In genomic region chr19:32265991-32266390, GRCh38 we compare ENCODE assay signal across 30 cellular contexts.
"Had no signal": no experiment of that assay in that cellular context is flagged by ENCODE, and none has a peak within 500 bp of the region (broad histone marks: within the 10 kb centered on the region; RNA-seq: fewer than 3 reads in every experiment).

No MANE protein-coding gene starts in this region.

- H3K36me3 Mint-ChIP-seq: activated naive CD4-positive, alpha-beta T cell treated with anti-CD3 and anti-CD28 coated beads, Interleukin-2, amount 10 ng/mL, durations not matched to agents 7 days and 5 days; activated naive CD8-positive, alpha-beta T cell treated with anti-CD3 and anti-CD28 coated beads for 36 hours; T-cell had no signal

- H3K4me3 Mint-ChIP-seq: activated CD4-positive, alpha-beta memory T cell treated with anti-CD3 and anti-CD28 coated beads, Interleukin-2, amount 10 ng/mL, durations not matched to agents 7 days and 5 days; activated CD4-positive, alpha-beta T cell treated with anti-CD3 and anti-CD28 coated beads for 36 hours; activated naive CD4-positive, alpha-beta T cell treated with anti-CD3 and anti-CD28 coated beads, Interleukin-2, amount 10 ng/mL, durations not matched to agents 7 days and 5 days; activated naive CD8-positive, alpha-beta T cell treated with anti-CD3 and anti-CD28 coated beads for 36 hours; activated T-cell treated with anti-CD3 and anti-CD28 coated beads, Interleukin-2, amount 50 U/mL, for 72 hours; T-cell had no signal

- H3K4me3 ChIP-seq: SK-N-MC had no signal

- H3K9me3 Mint-ChIP-seq: activated CD4-positive, alpha-beta memory T cell treated with anti-CD3 and anti-CD28 coated beads, Interleukin-2, amount 10 ng/mL, durations not matched to agents 7 days and 5 days; activated naive CD4-positive, alpha-beta T cell treated with anti-CD3 and anti-CD28 coated beads, Interleukin-2, amount 10 ng/mL, durations not matched to agents 7 days and 5 days; activated naive CD8-positive, alpha-beta T cell treated with anti-CD3 and anti-CD28 coated beads for 36 hours; activated T-cell treated with anti-CD3 and anti-CD28 coated beads, Interleukin-2, amount 50 U/mL, for 72 hours; activated T-helper 2 cell treated with anti-CD3 and anti-CD28 coated beads, Interferon-gamma antibody, Interleukin-2, Interleukin-4, amounts not matched to agents 10 μg/mL and 5 μg/mL and 100 μg/mL, durations not matched to agents 14 hours and 24 hours and 36 hours; T-cell had no signal

- H3K27ac Mint-ChIP-seq: activated CD4-positive, alpha-beta memory T cell treated with anti-CD3 and anti-CD28 coated beads, Interleukin-2, amount 10 ng/mL, durations not matched to agents 7 days and 5 days; activated CD4-positive, alpha-beta T cell treated with anti-CD3 and anti-CD28 coated beads for 36 hours; activated naive CD4-positive, alpha-beta T cell treated with anti-CD3 and anti-CD28 coated beads, Interleukin-2, amount 10 ng/mL, durations not matched to agents 7 days and 5 days; activated naive CD8-positive, alpha-beta T cell treated with anti-CD3 and anti-CD28 coated beads for 36 hours; activated T-cell treated with anti-CD3 and anti-CD28 coated beads, Interleukin-2, amount 50 U/mL, for 72 hours; activated T-helper 2 cell treated with anti-CD3 and anti-CD28 coated beads, Interferon-gamma antibody, Interleukin-2, Interleukin-4, amounts not matched to agents 10 μg/mL and 5 μg/mL and 100 μg/mL, durations not matched to agents 14 hours and 24 hours and 36 hours; T-cell had no signal

- ATAC-seq: activated CD4-positive, alpha-beta T cell treated with anti-CD3 and anti-CD28 coated beads for 36 hours; activated T-cell treated with anti-CD3 and anti-CD28 coated beads, Interleukin-2, amount 50 U/mL, for 72 hours; Panc1; Right ventricle myocardium inferior; T-cell had no signal

- DNase-seq: activated CD4-positive, alpha-beta memory T cell treated with anti-CD3 and anti-CD28 coated beads, Interleukin-2, amount 10 ng/mL, durations not matched to agents 7 days and 5 days; activated CD4-positive, alpha-beta T cell treated with anti-CD3 and anti-CD28 coated beads for 36 hours; activated CD4-positive, alpha-beta T cell treated with anti-CD3 and anti-CD28 coated beads, Interleukin-2, amount 50 U/mL, for 1 hour; activated CD8-positive, alpha-beta memory T cell treated with anti-CD3 and anti-CD28 coated beads, Interleukin-2, amount 50 U/mL, for 4 hours; activated gamma-delta T cell treated with Interleukin-2 at 50 U/mL for 16 hours; activated naive CD4-positive, alpha-beta T cell treated with anti-CD3 and anti-CD28 coated beads, Interleukin-2, amount 10 ng/mL, durations not matched to agents 7 days and 5 days; activated naive CD8-positive, alpha-beta T cell treated with anti-CD3 and anti-CD28 coated beads for 36 hours; activated T-cell treated with anti-CD3 and anti-CD28 coated beads, Interleukin-2, amount 50 U/mL, for 72 hours; cerebellar nuclear complex; NCI-H1092 treated with DMSO at 0.1 percent for 48 hours; NCI-H1417 treated with DMSO at 0.1 percent for 48 hours; NCI-H1694; NCI-H2029; NCI-H2107; NCI-H2171 treated with DMSO at 0.1 percent for 48 hours; NCI-H345; NCI-H510A; NCI-H526 treated with DMSO at 0.1 percent for 48 hours; NCI-H82; NK-92 treated with Interleukin-12 subunit alpha and Interleukin-12 subunit beta, amount 100 ng/mL, for 24 hours; OCI-M1; RPMI8226; T-cell; T-helper 2 cell; T1000 had no signal

- H3K27ac ChIP-seq: SK-N-MC, VCaP had no signal

- H3K4me1 Mint-ChIP-seq: activated CD4-positive, alpha-beta memory T cell treated with anti-CD3 and anti-CD28 coated beads, Interleukin-2, amount 10 ng/mL, durations not matched to agents 7 days and 5 days; activated CD4-positive, alpha-beta T cell treated with anti-CD3 and anti-CD28 coated beads for 36 hours; activated naive CD4-positive, alpha-beta T cell treated with anti-CD3 and anti-CD28 coated beads, Interleukin-2, amount 10 ng/mL, durations not matched to agents 7 days and 5 days; activated naive CD8-positive, alpha-beta T cell treated with anti-CD3 and anti-CD28 coated beads for 36 hours; T-cell had no signal
